In the genomic region with DNA sequence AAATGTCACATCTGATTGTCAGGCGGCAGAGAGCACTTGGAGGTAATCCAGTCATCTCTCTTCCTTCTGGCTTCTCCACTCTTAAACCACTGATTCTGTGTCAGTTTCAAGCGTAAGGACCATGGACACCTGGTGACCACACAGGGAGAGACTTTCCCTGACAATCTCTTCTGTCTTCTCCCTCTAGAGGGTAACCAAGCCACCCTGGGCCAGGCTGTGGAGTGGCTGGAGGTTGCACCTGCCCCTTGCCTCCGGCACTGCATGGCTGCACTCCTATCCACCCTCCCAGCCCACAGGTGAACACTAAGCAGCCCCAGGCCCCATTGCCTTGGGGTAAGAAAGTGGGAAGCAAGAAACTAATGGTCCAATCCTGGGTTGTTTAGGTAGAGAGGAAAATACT, we compare ENCODE assay signal across 25 cellular contexts.
"Had no signal": no experiment of that assay in that cellular context is flagged by ENCODE, and none has a peak within 500 bp of the region (broad histone marks: within the 10 kb centered on the region; RNA-seq: fewer than 3 reads in every experiment).

No MANE protein-coding gene starts in this region.

- H3K4me2 ChIP-seq: neural progenitor cell, smooth muscle cell had no signal

- ATAC-seq: esophagus mucosa; gastrocnemius medialis; left lobe of liver; mucosa of descending colon; natural killer cell treated with Interleukin-12 subunit alpha and Interleukin-12 subunit beta and Interleukin-15 and Interleukin-18, amount 100 ng/mL, for 72 hours; sciatic nerve; stimulated activated memory B cell treated with anti-CD40 and anti-IgM and Interleukin-4, amounts not matched to agents 10 μg/mL and 1 μg/mL and 100 μg/mL, for 72 hours; stimulated activated naive CD8-positive, alpha-beta T cell treated with anti-CD3 and anti-CD28 coated beads, Interleukin-15, Interleukin-2, amounts not matched to agents 100 U/mL and 50 U/mL, for 24 hours had no signal

- H3K4me3 ChIP-seq: dorsolateral prefrontal cortex, gastrocnemius medialis, mucosa of descending colon, neural progenitor cell, prostate gland, right atrium auricular region, smooth muscle cell, testis, tibial artery had no signal

- H3K27me3 ChIP-seq: gastrocnemius medialis, neural progenitor cell, right atrium auricular region, testis had no signal

- H2AFZ ChIP-seq: neural progenitor cell had no signal

- H3K9me3 ChIP-seq: gastrocnemius medialis, mucosa of descending colon, prostate gland, right atrium auricular region, testis, tibial artery had no signal

- H3K4me1 ChIP-seq: gastrocnemius medialis, neural progenitor cell, prostate gland, right atrium auricular region, testis, tibial artery had no signal

- H3K27ac ChIP-seq: epithelial cell of prostate, gastrocnemius medialis, neural progenitor cell, prostate gland, right atrium auricular region, testis, tibial artery had no signal

- DNase-seq: dorsolateral prefrontal cortex; effector CD4-positive, alpha-beta T cell; foreskin fibroblast; gastrocnemius medialis; kidney; mesenchymal stem cell; mucosa of descending colon; naive B cell; stimulated activated CD4-positive, alpha-beta T cell treated with anti-CD3 and anti-CD28 coated beads, Interleukin-12 subunit alpha, Interleukin-12 subunit beta, amount 100 ng/mL, for 4 hours; stimulated activated CD4-positive, alpha-beta T cell treated with anti-CD3 and anti-CD28 coated beads, Interleukin-1b, Interleukin-23, amount 100 ng/mL, for 48 hours; stimulated activated CD4-positive, alpha-beta T cell treated with anti-CD3 and anti-CD28 coated beads, Interleukin-4, amount 100 ng/mL, for 1 hour; stimulated activated naive CD8-positive, alpha-beta T cell treated with anti-CD3 and anti-CD28 coated beads, Interleukin-15, Interleukin-2, amounts not matched to agents 100 U/mL and 50 U/mL, for 24 hours; substantia nigra; testis; tibial artery had no signal

- H3K36me3 ChIP-seq: gastrocnemius medialis, neural progenitor cell, prostate gland, right atrium auricular region, tibial artery had no signal
